8 cellular contexts compared by ENCODE assay signal in genomic region chr17:78127888-78128615, GRCh38. TPM values are rescaled to one million over a fixed set of nuclear protein-coding genes. Genes with fewer than 3 reads are reported as not detected.
A peak's percentile ranks its signal among the peaks of the same experiment; 100 is the strongest.
DNase-seq lines count a peak whose midpoint lies in the region; ATAC-seq, FAIRE-seq and TF ChIP-seq lines count a peak whose summit lies in the region.

No MANE protein-coding gene starts in this region.

- H3K4me1 ChIP-seq in muscle layer of colon (ENCODE audit: insufficient read depth, low read length), result peaks cover 8% of the 10 kb centered on the region

- no peak overlapping the region for H3K9ac ChIP-seq in muscle layer of colon (ENCODE audit: low read length)

- peak overlapping the region; percentile 29 to 45 for H3K4me3 ChIP-seq in muscle layer of colon (ENCODE audit: low read depth in 1 of 2, low read length in 2 of 2)

- peaks cover 0 to 54% of the 10 kb centered on the region in 2 donors for H3K27me3 ChIP-seq in muscle layer of colon (ENCODE audit: control insufficient read depth in 1 of 2, insufficient read depth in 2 of 2, low read length in 2 of 2)

- H3K27ac ChIP-seq in epithelial cell of prostate, result peak overlapping the region; percentile 84
- H3K27ac ChIP-seq in muscle layer of colon (ENCODE audit: low read depth, low read length), result peak overlapping the region; percentile 63

- no peaks in the 10 kb centered on the region for H3K36me3 ChIP-seq in muscle layer of colon (ENCODE audit: insufficient read depth, low read length)

- FAIRE-seq in GM12891 (lab: Jason Lieb, UNC), result no peak

- no peak for TF ChIP-seq POLR2A in GM12891 (IDR thresholded peaks at IDR 0.05; ENCODE audit: low read depth, low read length)

- DNase-seq in NCI-H2171 treated with DMSO at 0.1 percent for 48 hours (lab: John Stamatoyannopoulos, UW), result peak; percentile 18
- no peak for DNase-seq in NCI-H2171 (lab: John Stamatoyannopoulos, UW)
- peak; percentile 38 for DNase-seq in SW480 (ENCODE audit: low spot score)
- DNase-seq in epithelial cell of prostate (ENCODE audit: low read depth, low spot score), result no peak
- DNase-seq in T1000 (lab: John Stamatoyannopoulos, UW), result no peak
- DNase-seq in GM12891 (ENCODE audit: insufficient read length, low spot score), result no peak

- ATAC-seq in HG03139 (IDR thresholded peaks at IDR 0.05; ENCODE audit: unreplicated experiment), result no peak

- no peaks in the 10 kb centered on the region for H3K9me3 ChIP-seq in muscle layer of colon (ENCODE audit: low read length)

TF ChIP-seq in GM12891, 5 proteins besides CTCF, POLR2A, EP300 and RAD21:
- TF ChIP-seq PAX5 (IDR thresholded peaks at IDR 0.05; ENCODE audit: insufficient read depth, low read length, severe bottlenecking), result no peak
- no peak for TF ChIP-seq SPI1 (IDR thresholded peaks at IDR 0.05; ENCODE audit: low read depth, low read length)
- TF ChIP-seq POLR2AphosphoS5 (IDR thresholded peaks at IDR 0.05; ENCODE audit: low read depth, low read length), result no peak
- TF ChIP-seq POU2F2 (IDR thresholded peaks at IDR 0.05; ENCODE audit: low read depth, low read length), result no peak
- TF ChIP-seq TAF1 (IDR thresholded peaks at IDR 0.05; ENCODE audit: low read depth, low read length), result no peak

RNA-seq across cellular contexts. Expression of gene TMC6, which starts 0.5 kb away (rescaled TPM):
- 125 TPM for polyA plus RNA-seq in GM12891 (2012; ENCODE audit: low read depth, missing spikeins)

RNA-seq across cellular contexts. Expression of gene TMC8, which starts 2.5 kb away (rescaled TPM):
- polyA plus RNA-seq in GM12891 (2012; ENCODE audit: low read depth, missing spikeins), result 67.1 TPM

RNA-seq across cellular contexts. Expression of gene C17orf99, which starts 18.1 kb away (rescaled TPM):
- 5.8 TPM for polyA plus RNA-seq in GM12891 (2012; ENCODE audit: low read depth, missing spikeins)

RNA-seq across cellular contexts. Expression of gene SYNGR2, which starts 40.3 kb away (rescaled TPM):
- polyA plus RNA-seq in GM12891 (2012; ENCODE audit: low read depth, missing spikeins), result 338 TPM

RNA-seq across cellular contexts. Expression of gene TK1, which starts 58.8 kb away (rescaled TPM):
- polyA plus RNA-seq in GM12891 (2012; ENCODE audit: low read depth, missing spikeins), result 82.5 TPM

Comparison
In these comparisons a context has a peak if more than half of its experiments do, and no peak if none do; other contexts are left out.
1. DNase-seq: peak in NCI-H2171 treated with DMSO at 0.1 percent for 48 hours (single experiment) and SW480 (single experiment); none in NCI-H2171 (single experiment), epithelial cell of prostate (single experiment), T1000 (single experiment) and GM12891 (single experiment).